Comparison of ENCODE assay signal across 18 cellular contexts in genomic region chr5:99835791-99836190, GRCh38.
"Had no signal": no experiment of that assay in that cellular context is flagged by ENCODE, and none has a peak within 500 bp of the region (broad histone marks: within the 10 kb centered on the region; RNA-seq: fewer than 3 reads in every experiment).

No MANE protein-coding gene starts in this region.

- H3K9me3 ChIP-seq: SK-N-SH had no signal

- H3K9ac ChIP-seq: SK-N-SH had no signal

- FAIRE-seq: RCC 7860 had no signal

- DNase-seq: KBM-7, MV-4-11, NCI-H1048, NCI-H1105, NCI-H1417, NCI-H1436 treated with DMSO at 0.1 percent for 48 hours, NCI-H1694, NCI-H187 treated with DMSO at 0.1 percent for 48 hours, NCI-H2029 treated with DMSO at 0.1 percent for 48 hours, NCI-H2227 treated with DMSO at 0.1 percent for 48 hours, NCI-H524, NCI-H526 treated with DMSO at 0.1 percent for 48 hours, NCI-H748 treated with DMSO at 0.1 percent for 48 hours, RPMI8226, SHP77, SK-N-SH had no signal

- H3K4me2 ChIP-seq: SK-N-SH had no signal

- H3K27ac ChIP-seq: HL-60 had no signal
